Comparison of ENCODE assay signal across 8 cellular contexts in the genomic region with DNA sequence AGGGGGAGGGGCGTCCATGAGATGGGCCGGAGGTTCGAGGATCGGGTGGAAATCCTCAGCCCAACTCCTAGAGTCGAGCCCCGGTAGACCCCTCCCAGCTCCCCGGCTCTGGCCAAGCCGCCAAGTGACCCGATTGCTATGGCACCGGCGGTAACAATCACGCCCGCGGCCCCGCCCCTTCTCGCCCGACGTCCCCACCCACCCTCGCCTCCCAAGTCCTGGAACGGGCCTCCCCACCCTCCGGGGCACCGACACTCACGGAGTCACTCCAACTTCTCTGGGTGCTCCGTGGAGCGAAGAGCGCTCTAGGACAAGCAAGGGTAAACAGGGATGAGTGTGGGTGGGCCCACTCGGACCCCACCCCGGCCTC. TPM values are rescaled to one million over a fixed set of nuclear protein-coding genes. Genes with fewer than 3 reads are reported as not detected.
DNase-seq lines count a peak whose midpoint lies in the region; ATAC-seq and TF ChIP-seq lines count a peak whose summit lies in the region.

SPACA9 (plus strand) TSS at position 204 of the 370 bp plus-strand sequence. CDS start 5,050 bp downstream, outside the sequence.

- H2AFZ ChIP-seq in mesenchymal stem cell (ENCODE audit: low read depth, low read length): peak within 1 kb of the TSS; percentile 100

- no peaks in the 10 kb centered on the region for H3K36me3 Mint-ChIP-seq in endodermal cell (ENCODE audit: low read depth)
- H3K36me3 Mint-ChIP-seq in stimulated activated naive B cell treated with anti-CD40 and anti-IgM and Interleukin-4, amounts not matched to agents 10 μg/mL and 1 μg/mL and 100 μg/mL, for 72 hours: no peaks in the 10 kb centered on the region

- H4K8ac ChIP-seq in mesenchymal stem cell (ENCODE audit: low read length): peak within 1 kb of the TSS; percentile 99

- H3K4me2 ChIP-seq in mesenchymal stem cell (ENCODE audit: low read length, poor library complexity, severe bottlenecking): peak within 1 kb of the TSS; percentile 88

- H3K14ac ChIP-seq in mesenchymal stem cell (ENCODE audit: low read length in 2 of 2): peak within 1 kb of the TSS; percentile 49 to 79

- H3K9me3 ChIP-seq in endodermal cell (ENCODE audit: control insufficient read depth, low read length) (no peaks in the 10 kb centered on the region), mesenchymal stem cell (ENCODE audit: control insufficient read depth, low read length) (no peaks in the 10 kb centered on the region)

- peaks cover 4% of the 10 kb centered on the region for H3K79me1 ChIP-seq in mesenchymal stem cell (replicated peaks; ENCODE audit: low read length, poor library complexity, severe bottlenecking)

- H3K4me3 ChIP-seq in Jurkat, Clone E6-1 (ENCODE audit: low read length): peak within 1 kb of the TSS; percentile 95
- H3K4me3 ChIP-seq in endodermal cell (ENCODE audit: low read length): peak within 1 kb of the TSS; percentile 93
- peak within 1 kb of the TSS; percentile 93 to 97 for H3K4me3 ChIP-seq in mesenchymal stem cell (ENCODE audit: insufficient read depth in 1 of 2, low read depth in 1 of 2, low read length in 2 of 2)

- H3K4me1 Mint-ChIP-seq in endodermal cell: no peaks in the 10 kb centered on the region
- peaks cover 21 to 42% of the 10 kb centered on the region in 2 donors for H3K4me1 Mint-ChIP-seq in stimulated activated naive B cell treated with anti-CD40 and anti-IgM and Interleukin-4, amounts not matched to agents 10 μg/mL and 1 μg/mL and 100 μg/mL, for 72 hours

- no peaks in the 10 kb centered on the region for H3K9me3 Mint-ChIP-seq in endodermal cell
- H3K9me3 Mint-ChIP-seq in stimulated activated naive B cell treated with anti-CD40 and anti-IgM and Interleukin-4, amounts not matched to agents 10 μg/mL and 1 μg/mL and 100 μg/mL, for 72 hours: no peaks in the 10 kb centered on the region

- peak within 1 kb of the TSS; percentile 38 for H2BK15ac ChIP-seq in mesenchymal stem cell (ENCODE audit: low read depth, poor library complexity, severe bottlenecking)

- H3K9ac ChIP-seq in endodermal cell (ENCODE audit: extremely low read depth, low read length, poor library complexity, severe bottlenecking): peak within 1 kb of the TSS; percentile 92
- peak within 1 kb of the TSS; percentile 100 for H3K9ac ChIP-seq in mesenchymal stem cell (ENCODE audit: low read length)

- H3K27me3 Mint-ChIP-seq in endodermal cell (ENCODE audit: insufficient read depth): peaks cover 35% of the 10 kb centered on the region
- no peaks in the 10 kb centered on the region for H3K27me3 Mint-ChIP-seq in stimulated activated naive B cell treated with anti-CD40 and anti-IgM and Interleukin-4, amounts not matched to agents 10 μg/mL and 1 μg/mL and 100 μg/mL, for 72 hours

- H2AK5ac ChIP-seq in mesenchymal stem cell (ENCODE audit: low read length, severe bottlenecking): no peak within 1 kb of the TSS

- H3K27ac ChIP-seq in endodermal cell (ENCODE audit: low read depth, low read length) (peak within 1 kb of the TSS; percentile 24), mesenchymal stem cell (ENCODE audit: low read length, poor library complexity, severe bottlenecking) (no peak within 1 kb of the TSS)

- ATAC-seq in stimulated activated naive B cell treated with anti-CD40 and anti-IgM and Interleukin-4, amounts not matched to agents 10 μg/mL and 1 μg/mL and 100 μg/mL, for 72 hours (replicated peaks): peak; percentile 57 to 63

- no peak within 1 kb of the TSS for H2BK12ac ChIP-seq in mesenchymal stem cell (ENCODE audit: low read length in 2 of 2)

- TF ChIP-seq CTCF in endodermal cell (conservative IDR thresholded peaks at IDR 0.05): no peak

- no peak within 1 kb of the TSS for H2BK5ac ChIP-seq in mesenchymal stem cell (ENCODE audit: low read depth, low read length, poor library complexity, severe bottlenecking)

- H2BK120ac ChIP-seq in mesenchymal stem cell (ENCODE audit: low read depth, low read length): peak within 1 kb of the TSS; percentile 80

- H3K36me3 ChIP-seq in endodermal cell (ENCODE audit: control insufficient read depth, insufficient read depth, low read length) (no peaks in the 10 kb centered on the region), mesenchymal stem cell (ENCODE audit: control insufficient read depth in 1 of 2, insufficient read depth in 2 of 2, low read depth in 1 of 2, low read length in 2 of 2) (no peaks in the 10 kb centered on the region)

- peak; percentile 20 for DNase-seq in Caki2 (ENCODE audit: low read depth)
- no peak for DNase-seq in Jurkat, Clone E6-1 (ENCODE audit: low read depth, low spot score)
- peak; percentile 47 to 57 for DNase-seq in activated CD4-positive, alpha-beta T cell treated with anti-CD3 and anti-CD28 coated beads, Interleukin-2, amount 50 U/mL, for 48 hours
- peak; percentile 83 for DNase-seq in endodermal cell
- DNase-seq in mesenchymal stem cell: peak; percentile 71
- DNase-seq in stimulated activated naive B cell treated with anti-CD40 and anti-IgM and Interleukin-4, amounts not matched to agents 10 μg/mL and 1 μg/mL and 100 μg/mL, for 72 hours: no peak
- DNase-seq in activated gamma-delta T cell (lab: John Stamatoyannopoulos, UW): no peak
- DNase-seq in NK-92 (lab: John Stamatoyannopoulos, UW; ENCODE audit: unreplicated experiment): no peak

- peak within 1 kb of the TSS; percentile 76 for H4K91ac ChIP-seq in mesenchymal stem cell (ENCODE audit: low read length)

- peak within 1 kb of the TSS; percentile 81 to 86 for H3K18ac ChIP-seq in mesenchymal stem cell (ENCODE audit: low read depth in 1 of 2, low read length in 2 of 2)

- WGBS in endodermal cell (ENCODE audit: insufficient coverage in 1 of 2, insufficient read length in 1 of 2), 2 experiments: 0 to 9% methylated on average over 1 to 28 of the region's 28 CpGs
- 5% methylated on average over 25 of the region's 28 CpGs for WGBS in mesenchymal stem cell

- H3K23ac ChIP-seq in mesenchymal stem cell (ENCODE audit: low read length in 2 of 2): peak within 1 kb of the TSS in 1 of 2 experiments; percentile 14

- peaks cover 24% of the 10 kb centered on the region for H3K27me3 ChIP-seq in endodermal cell (ENCODE audit: control insufficient read depth, insufficient read depth, low read length, poor library complexity, severe bottlenecking)
- peaks cover 0 to 27% of the 10 kb centered on the region in 2 experiments for H3K27me3 ChIP-seq in mesenchymal stem cell (ENCODE audit: control insufficient read depth in 1 of 2, insufficient read depth in 1 of 2, low read length in 2 of 2)

- H3K27ac Mint-ChIP-seq in endodermal cell: peak within 1 kb of the TSS; percentile 74
- H3K27ac Mint-ChIP-seq in stimulated activated naive B cell treated with anti-CD40 and anti-IgM and Interleukin-4, amounts not matched to agents 10 μg/mL and 1 μg/mL and 100 μg/mL, for 72 hours: peak within 1 kb of the TSS; percentile 80

- peak within 1 kb of the TSS; percentile 75 for H3K4me3 Mint-ChIP-seq in endodermal cell
- peak within 1 kb of the TSS; percentile 84 for H3K4me3 Mint-ChIP-seq in stimulated activated naive B cell treated with anti-CD40 and anti-IgM and Interleukin-4, amounts not matched to agents 10 μg/mL and 1 μg/mL and 100 μg/mL, for 72 hours

- in situ Hi-C loops in Caki2 (cut with HindIII; ENCODE audit: low pct_unique_long_range_greater_than_20kb, low sequenced_read_pairs): no loop called here

- H3K4me1 ChIP-seq in endodermal cell (ENCODE audit: control insufficient read depth, insufficient read depth, low read length) (no peaks in the 10 kb centered on the region), mesenchymal stem cell (ENCODE audit: control insufficient read depth, insufficient read depth, low read depth, low read length) (peaks cover 16% of the 10 kb centered on the region)

- H3K4ac ChIP-seq in mesenchymal stem cell (ENCODE audit: low read depth in 1 of 2, low read length in 2 of 2): peak within 1 kb of the TSS; percentile 55 to 64

RNA-seq across cellular contexts. Expression of gene SPACA9, which starts in this region (rescaled TPM):
- total RNA-seq in Caki2 (2014; rRNA removed; shearing (Covaris generic); ENCODE audit: low replicate concordance): 0.17 and 2.2 TPM in 2 replicates
- 28.5 TPM for polyA plus RNA-seq in Jurkat, Clone E6-1 (2012; ENCODE audit: insufficient read depth, insufficient read length)
- 1 to 10 TPM; 3.1 to 3.4 TPM for total RNA-seq in endodermal cell
- polyA plus RNA-seq in endodermal cell (2013, experiment 1 of 2): 6.0 TPM
- polyA plus RNA-seq in endodermal cell (2013, experiment 2 of 2): 6.4 TPM
- polyA plus RNA-seq in mesenchymal stem cell (2013, experiment 1 of 2): 4.2 TPM
- polyA plus RNA-seq in mesenchymal stem cell (2013, experiment 2 of 2): 4.3 TPM

Comparison
In these comparisons a context has a peak if more than half of its experiments do, and no peak if none do; other contexts are left out.
1. DNase-seq: peak in Caki2 (single experiment), activated CD4-positive, alpha-beta T cell treated with anti-CD3 and anti-CD28 coated beads, Interleukin-2, amount 50 U/mL, for 48 hours (2 of 2), endodermal cell (single experiment) and mesenchymal stem cell (single experiment); none in Jurkat, Clone E6-1 (single experiment), stimulated activated naive B cell treated with anti-CD40 and anti-IgM and Interleukin-4, amounts not matched to agents 10 μg/mL and 1 μg/mL and 100 μg/mL, for 72 hours (single experiment), activated gamma-delta T cell (single experiment) and NK-92 (single experiment).
2. Peak in every context shown above with its lines, with median percentiles within 50 percentile points of each other: H3K4me3 ChIP-seq.